In the genomic region with DNA sequence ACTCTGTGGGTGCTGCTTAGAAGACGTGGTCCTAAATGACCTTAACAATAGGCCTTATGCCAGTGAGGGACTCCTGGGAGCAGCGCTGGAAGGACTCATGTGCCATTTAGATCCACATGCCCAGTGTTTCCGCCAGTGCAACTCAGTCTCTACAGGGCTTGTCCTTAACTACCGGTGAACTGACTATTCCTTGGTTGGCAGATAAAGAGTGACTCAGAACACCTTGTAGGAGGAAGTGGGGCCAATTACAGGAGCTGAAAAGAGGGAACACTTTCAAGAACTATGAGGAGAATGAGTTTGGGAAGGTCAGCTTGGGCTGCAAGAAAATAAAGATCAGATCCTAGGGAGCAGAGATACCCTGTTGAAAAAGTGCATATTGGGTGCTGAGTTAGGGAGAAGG, we compare ENCODE assay signal across 17 cellular contexts. TPM values are rescaled to one million over a fixed set of nuclear protein-coding genes. Genes with fewer than 3 reads are reported as not detected.
DNase-seq lines count a peak whose midpoint lies in the region; ATAC-seq and TF ChIP-seq lines count a peak whose summit lies in the region.
"Had no signal": no experiment of that assay in that cellular context is flagged by ENCODE, and none has a peak within 500 bp of the region (broad histone marks: within the 10 kb centered on the region; RNA-seq: fewer than 3 reads in every experiment).

No MANE protein-coding gene starts in this region.

- H3K9me3 ChIP-seq in H9 (ENCODE audit: control insufficient read depth, low read depth, low read length) = no peaks in the 10 kb centered on the region
- peaks cover 0 to 2% of the 10 kb centered on the region in 2 donors for H3K9me3 ChIP-seq in neuronal stem cell (replicated peaks in 1 of 2; ENCODE audit: control insufficient read depth in 2 of 2, insufficient read depth in 1 of 2, low read depth in 1 of 2, low read length in 2 of 2)
- peaks cover 0 to 2% (median 0%) of the 10 kb centered on the region in 8 donors for H3K9me3 ChIP-seq in spleen
- H3K9me3 ChIP-seq in mesenchymal stem cell (ENCODE audit: control insufficient read depth, low read length) = peaks cover 2% of the 10 kb centered on the region
- H3K9me3 ChIP-seq: MG63 had no signal

- H3K27me3 Mint-ChIP-seq in H9 (ENCODE audit: low read depth) (peaks cover 91% of the 10 kb centered on the region), WTC11 (ENCODE audit: low read depth) (peaks cover 94% of the 10 kb centered on the region)
- H3K27me3 Mint-ChIP-seq in naive thymus-derived CD8-positive, alpha-beta T cell = peaks cover 30 to 80% (median 52%) of the 10 kb centered on the region in 5 donors

- H3K56ac ChIP-seq in H9 (ENCODE audit: insufficient read length, low read depth, low read length) = no peak overlapping the region

- no peak overlapping the region for H2BK20ac ChIP-seq in H9 (ENCODE audit: low read depth, low read length, poor library complexity, severe bottlenecking)

- H2BK15ac ChIP-seq in H9 (ENCODE audit: low read depth, low read length) = no peak overlapping the region
- no peak overlapping the region for H2BK15ac ChIP-seq in neuronal stem cell (ENCODE audit: low read length)
- H2BK15ac ChIP-seq in mesenchymal stem cell (ENCODE audit: low read depth, poor library complexity, severe bottlenecking) = no peak overlapping the region

- H3K9me3 Mint-ChIP-seq in H9 (peaks cover 0 to 2% of the 10 kb centered on the region in 2 experiments; a peak in 2 of 5 replicates), WTC11 (no peaks in the 10 kb centered on the region)
- peaks cover 0 to 3% (median 0%) of the 10 kb centered on the region in 9 donors for H3K9me3 Mint-ChIP-seq in naive thymus-derived CD8-positive, alpha-beta T cell

- CTCF ChIA-PET in WTC11 (lab: Charles Lee) = interaction anchor here (8.8 kb wide), 1 partner anchor 24 kb away, joined by 116 read pairs; no protein-coding TSS in a partner anchor

- no peak overlapping the region for H2BK120ac ChIP-seq in H9 (ENCODE audit: low read depth, low read length, poor library complexity, severe bottlenecking)
- H2BK120ac ChIP-seq in neuronal stem cell (ENCODE audit: low read depth, low read length) = no peak overlapping the region
- H2BK120ac ChIP-seq in mesenchymal stem cell (ENCODE audit: low read depth, low read length) = no peak overlapping the region

- no peak for TF ChIP-seq CTCF in H9 (conservative IDR thresholded peaks at IDR 0.05)
- TF ChIP-seq CTCF in WTC11 (IDR thresholded peaks at IDR 0.05) = no peak
- no peak for TF ChIP-seq CTCF in spleen (IDR thresholded peaks at IDR 0.05 in 8 of 11, conservative IDR thresholded peaks at IDR 0.05 in 3 of 11)

- H2BK12ac ChIP-seq in H9 (ENCODE audit: insufficient read length, low read depth, low read length) = no peak overlapping the region
- H2BK12ac ChIP-seq in neuronal stem cell (ENCODE audit: low read length) = no peak overlapping the region
- H2BK12ac ChIP-seq in mesenchymal stem cell (ENCODE audit: low read length in 2 of 2) = no peak overlapping the region

- intact Hi-C loops in spleen (cut with DNase I; ENCODE audit: low total_unique reads) = no loop called here

- POLR2A ChIA-PET in WTC11 (lab: Charles Lee) = no interaction called here
- POLR2A ChIA-PET in naive thymus-derived CD8-positive, alpha-beta T cell (lab: Charles Lee) = no interaction called here

- H3K4me1 Mint-ChIP-seq in H9 (peaks cover 9 to 24% of the 10 kb centered on the region in 2 experiments), WTC11 (peaks cover 17% of the 10 kb centered on the region)
- peaks cover 8 to 18% (median 15%) of the 10 kb centered on the region in 4 donors for H3K4me1 Mint-ChIP-seq in naive thymus-derived CD8-positive, alpha-beta T cell

- H3K18ac ChIP-seq in H9 (ENCODE audit: insufficient read length, low read depth, low read length) (no peak overlapping the region), neuronal stem cell (ENCODE audit: low read length) (no peak overlapping the region), mesenchymal stem cell (ENCODE audit: low read depth in 1 of 2, low read length in 2 of 2) (no peak overlapping the region)

- H4K91ac ChIP-seq in H9 (ENCODE audit: insufficient read length, low read depth, low read length) (no peak overlapping the region), neuronal stem cell (ENCODE audit: low read depth, low read length, poor library complexity) (no peak overlapping the region), mesenchymal stem cell (ENCODE audit: low read length) (no peak overlapping the region)

- DNase-seq in H9 = no peak
- no peak for DNase-seq in WTC11 (ENCODE audit: low spot score)
- peak; percentile 18 for DNase-seq in kidney tubule cell (ENCODE audit: low spot score)
- no peak for DNase-seq in neuronal stem cell (ENCODE audit: low spot score)
- DNase-seq in spleen = no peak
- DNase-seq in mesenchymal stem cell = no peak
- no peak for DNase-seq in naive thymus-derived CD8-positive, alpha-beta T cell
- DNase-seq: DMS79 treated with DMSO at 0.1 percent for 48 hours, GOT3, MG63, NCI-H1105, NCI-H1694 treated with DMSO at 0.1 percent for 48 hours, NCI-H510A, NCI-H774, Right ventricle myocardium superior had no signal

- no peak for TF ChIP-seq POLR2A in spleen (IDR thresholded peaks at IDR 0.05)

- H3T11ph ChIP-seq in H9 (ENCODE audit: low read length) = no peak overlapping the region

- H4K8ac ChIP-seq in H9 (replicated peaks; ENCODE audit: insufficient read length, low read depth, low read length) (no peak overlapping the region), neuronal stem cell (ENCODE audit: low read depth, low read length) (no peak overlapping the region), mesenchymal stem cell (ENCODE audit: low read length) (no peak overlapping the region)

- no peak overlapping the region for H3K4me2 ChIP-seq in H9 (ENCODE audit: insufficient read depth, insufficient read length, low read length)
- no peak overlapping the region for H3K4me2 ChIP-seq in neuronal stem cell (ENCODE audit: insufficient read depth, low read length, poor library complexity, severe bottlenecking)
- H3K4me2 ChIP-seq in mesenchymal stem cell (ENCODE audit: low read length, poor library complexity, severe bottlenecking) = no peak overlapping the region

- H3K4me1 ChIP-seq in H9 (ENCODE audit: insufficient read depth, low read length) (peaks cover 4% of the 10 kb centered on the region; the same call in 1 of the 2 replicates), neuronal stem cell (ENCODE audit: control insufficient read depth in 2 of 2, insufficient read depth in 1 of 2, low read depth in 1 of 2, low read length in 2 of 2) (peaks cover 2 to 9% of the 10 kb centered on the region in 2 donors), spleen (peaks cover 3 to 36% (median 20%) of the 10 kb centered on the region in 6 donors), mesenchymal stem cell (ENCODE audit: control insufficient read depth, insufficient read depth, low read depth, low read length) (peaks cover 13% of the 10 kb centered on the region)

- no peak overlapping the region for H2AFZ ChIP-seq in H9 (ENCODE audit: low read length)
- H2AFZ ChIP-seq in neuronal stem cell (ENCODE audit: low read length) = no peak overlapping the region
- H2AFZ ChIP-seq in mesenchymal stem cell (ENCODE audit: low read depth, low read length) = no peak overlapping the region

- H3K36me3 ChIP-seq in neuronal stem cell (replicated peaks in 1 of 2; ENCODE audit: control insufficient read depth in 2 of 2, insufficient read depth in 2 of 2, low read length in 2 of 2) (no peaks in the 10 kb centered on the region), spleen (no peaks in the 10 kb centered on the region), mesenchymal stem cell (ENCODE audit: control insufficient read depth in 1 of 2, insufficient read depth in 2 of 2, low read depth in 1 of 2, low read length in 2 of 2) (no peaks in the 10 kb centered on the region)
- H3K36me3 ChIP-seq: MG63 had no signal

- H3K27ac Mint-ChIP-seq in H9 = no peak overlapping the region
- no peak overlapping the region for H3K27ac Mint-ChIP-seq in WTC11
- no peak overlapping the region for H3K27ac Mint-ChIP-seq in naive thymus-derived CD8-positive, alpha-beta T cell

- H3K23me2 ChIP-seq in H9 (ENCODE audit: insufficient read length, low read depth, low read length, poor library complexity, severe bottlenecking) = peaks cover 12% of the 10 kb centered on the region

- H3K9ac ChIP-seq in H9 (ENCODE audit: extremely low read depth, insufficient read length, low read length) (no peak overlapping the region), neuronal stem cell (ENCODE audit: low read depth, low read length, poor library complexity) (no peak overlapping the region), mesenchymal stem cell (ENCODE audit: low read length) (no peak overlapping the region)

- H3K36me3 Mint-ChIP-seq in H9 (ENCODE audit: insufficient read depth in 1 of 3, low read depth in 3 of 3) = no peaks in the 10 kb centered on the region; a peak in 3 of 7 replicates
- H3K36me3 Mint-ChIP-seq in WTC11 = no peaks in the 10 kb centered on the region
- peaks cover 0 to 10% (median 0%) of the 10 kb centered on the region in 3 donors for H3K36me3 Mint-ChIP-seq in naive thymus-derived CD8-positive, alpha-beta T cell

- H4K5ac ChIP-seq in H9 (ENCODE audit: insufficient read length, low read depth, low read length) = no peak overlapping the region

- no peak overlapping the region for H3K4ac ChIP-seq in H9 (ENCODE audit: low read depth, low read length)
- no peak overlapping the region for H3K4ac ChIP-seq in neuronal stem cell (ENCODE audit: low read length)
- H3K4ac ChIP-seq in mesenchymal stem cell (ENCODE audit: low read depth in 1 of 2, low read length in 2 of 2) = no peak overlapping the region

- WGBS in H9 (ENCODE audit: extremely low coverage, insufficient read length, low lambda C conversion rate) = no CpG with 5 or more reads among the region's 4 CpGs
- no CpG with 5 or more reads among the region's 4 CpGs for WGBS in neuronal stem cell (ENCODE audit: extremely low coverage in 2 of 2, insufficient read length in 2 of 2, insufficient replicate concordance in 1 of 2), 2 donors
- 79 to 89% (median 80%) methylated on average over 4 of the region's 4 CpGs for WGBS in spleen, 5 donors
- 79% methylated on average over 4 of the region's 4 CpGs for WGBS in mesenchymal stem cell

- H3K4me3 ChIP-seq in neuronal stem cell (ENCODE audit: low read length in 2 of 2) (no peak overlapping the region), spleen (no peak overlapping the region), mesenchymal stem cell (ENCODE audit: insufficient read depth in 1 of 2, low read depth in 1 of 2, low read length in 2 of 2) (no peak overlapping the region)
- H3K4me3 ChIP-seq: MG63 had no signal

- H3K27me3 ChIP-seq in H9 (ENCODE audit: insufficient read depth, low read length) (peaks cover 19% of the 10 kb centered on the region), neuronal stem cell (ENCODE audit: control insufficient read depth in 3 of 3, insufficient read depth in 3 of 3, low read depth in 1 of 3, low read length in 3 of 3) (peaks cover 18 to 88% (median 63%) of the 10 kb centered on the region in 3 experiments), spleen (replicated peaks in 1 of 7) (peaks cover 0 to 95% (median 42%) of the 10 kb centered on the region in 7 donors), mesenchymal stem cell (ENCODE audit: control insufficient read depth in 1 of 2, insufficient read depth in 1 of 2, low read length in 2 of 2) (peaks cover 91 to 94% of the 10 kb centered on the region in 2 experiments)

- H3K79me1 ChIP-seq in H9 (ENCODE audit: insufficient read depth, low read depth, low read length, poor library complexity, severe bottlenecking) (no peaks in the 10 kb centered on the region), neuronal stem cell (ENCODE audit: low read depth, low read length) (no peaks in the 10 kb centered on the region), mesenchymal stem cell (replicated peaks; ENCODE audit: low read length, poor library complexity, severe bottlenecking) (no peaks in the 10 kb centered on the region)

- H2BK5ac ChIP-seq in H9 (ENCODE audit: insufficient read length, low read length) (no peak overlapping the region), neuronal stem cell (ENCODE audit: low read length) (peak overlapping the region; percentile 32), mesenchymal stem cell (ENCODE audit: low read depth, low read length, poor library complexity, severe bottlenecking) (no peak overlapping the region)

- H3K27ac ChIP-seq in H9 (ENCODE audit: insufficient read length, low read depth, low read length) (no peak overlapping the region), neuronal stem cell (replicated peaks; ENCODE audit: low read length) (no peak overlapping the region), spleen (no peak overlapping the region), mesenchymal stem cell (ENCODE audit: low read length, poor library complexity, severe bottlenecking) (no peak overlapping the region)
- H3K27ac ChIP-seq: C4-2B had no signal

- H2AK5ac ChIP-seq in H9 (ENCODE audit: insufficient read length, low read length) = no peak overlapping the region
- H2AK5ac ChIP-seq in neuronal stem cell (ENCODE audit: low read depth, low read length) = no peak overlapping the region
- no peak overlapping the region for H2AK5ac ChIP-seq in mesenchymal stem cell (ENCODE audit: low read length, severe bottlenecking)

- H3K4me3 Mint-ChIP-seq in H9 (peak overlapping the region; percentile 25 to 26; a peak in 3 of 5 replicates), WTC11 (peak overlapping the region; percentile 18; the same call in 1 of the 2 replicates)
- peak overlapping the region in 2 of 10 donors; percentile 0 to 19 for H3K4me3 Mint-ChIP-seq in naive thymus-derived CD8-positive, alpha-beta T cell

- H3K79me2 ChIP-seq in H9 (ENCODE audit: insufficient read depth, low read length) = no peaks in the 10 kb centered on the region

- ATAC-seq in WTC11 = no peak
- no peak for ATAC-seq in naive thymus-derived CD8-positive, alpha-beta T cell

- no peak overlapping the region for H3K14ac ChIP-seq in H9 (ENCODE audit: insufficient read depth, low read length)
- H3K14ac ChIP-seq in neuronal stem cell (ENCODE audit: low read length) = no peak overlapping the region
- no peak overlapping the region for H3K14ac ChIP-seq in mesenchymal stem cell (ENCODE audit: low read length in 2 of 2)

- no peaks in the 10 kb centered on the region for H4K20me1 ChIP-seq in H9 (ENCODE audit: control insufficient read depth, insufficient read depth, insufficient read length)

- no peak overlapping the region for H3K23ac ChIP-seq in H9 (ENCODE audit: insufficient read length, low read depth, low read length)
- no peak overlapping the region for H3K23ac ChIP-seq in neuronal stem cell (ENCODE audit: low read depth, low read length, poor library complexity)
- no peak overlapping the region for H3K23ac ChIP-seq in mesenchymal stem cell (ENCODE audit: low read length in 2 of 2)

RNA-seq across cellular contexts. Expression of gene CDK5R2, which starts 1.8 kb away (rescaled TPM):
- total RNA-seq in H9 (2021) (0.11 and 0.26 TPM in 2 replicates), WTC11 (2021) (0.16 to 0.46 TPM (median 0.26 TPM) in 3 replicates), spleen (not detected)
- 0.10 TPM for polyA plus RNA-seq in neuronal stem cell (2013, experiment 1 of 2)
- polyA plus RNA-seq in neuronal stem cell (2013, experiment 2 of 2) = 0.10 TPM
- polyA plus RNA-seq in spleen = not detected
- 0.03 TPM for polyA plus RNA-seq in mesenchymal stem cell (2013, experiment 1 of 2)
- polyA plus RNA-seq in mesenchymal stem cell (2013, experiment 2 of 2) = not detected
- total RNA-seq in naive thymus-derived CD8-positive, alpha-beta T cell = not detected
- polyA plus RNA-seq in naive thymus-derived CD8-positive, alpha-beta T cell = not detected
- total RNA-seq: Right ventricle myocardium superior had no signal

RNA-seq across cellular contexts. Expression of gene FEV, which starts 27.3 kb away (rescaled TPM):
- total RNA-seq in H9 (2021) (not detected in 2 replicates), WTC11 (2021) (not detected in 3 replicates), spleen (not detected)
- not detected for polyA plus RNA-seq in neuronal stem cell (2013, experiment 1 of 2)
- not detected for polyA plus RNA-seq in neuronal stem cell (2013, experiment 2 of 2)
- polyA plus RNA-seq in spleen = not detected
- not detected for polyA plus RNA-seq in mesenchymal stem cell (2013, experiment 1 of 2)
- polyA plus RNA-seq in mesenchymal stem cell (2013, experiment 2 of 2) = not detected
- total RNA-seq in naive thymus-derived CD8-positive, alpha-beta T cell = not detected
- polyA plus RNA-seq in naive thymus-derived CD8-positive, alpha-beta T cell = not detected
- total RNA-seq: OCI-LY7, Right ventricle myocardium superior had no signal

RNA-seq across cellular contexts. Expression of gene CRYBA2, which starts 35.5 kb away (rescaled TPM):
- total RNA-seq in H9 (2021) (not detected in 2 replicates), WTC11 (2021) (not detected in 3 replicates), spleen (not detected)
- not detected for polyA plus RNA-seq in neuronal stem cell (2013, experiment 1 of 2)
- polyA plus RNA-seq in neuronal stem cell (2013, experiment 2 of 2) = not detected
- not detected for polyA plus RNA-seq in spleen
- polyA plus RNA-seq in mesenchymal stem cell (2013, experiment 1 of 2) = not detected
- polyA plus RNA-seq in mesenchymal stem cell (2013, experiment 2 of 2) = not detected
- not detected for total RNA-seq in naive thymus-derived CD8-positive, alpha-beta T cell
- polyA plus RNA-seq in naive thymus-derived CD8-positive, alpha-beta T cell = not detected
- total RNA-seq: OCI-LY7, Right ventricle myocardium superior had no signal
